16 cellular contexts compared by ENCODE assay signal in the genomic region with DNA sequence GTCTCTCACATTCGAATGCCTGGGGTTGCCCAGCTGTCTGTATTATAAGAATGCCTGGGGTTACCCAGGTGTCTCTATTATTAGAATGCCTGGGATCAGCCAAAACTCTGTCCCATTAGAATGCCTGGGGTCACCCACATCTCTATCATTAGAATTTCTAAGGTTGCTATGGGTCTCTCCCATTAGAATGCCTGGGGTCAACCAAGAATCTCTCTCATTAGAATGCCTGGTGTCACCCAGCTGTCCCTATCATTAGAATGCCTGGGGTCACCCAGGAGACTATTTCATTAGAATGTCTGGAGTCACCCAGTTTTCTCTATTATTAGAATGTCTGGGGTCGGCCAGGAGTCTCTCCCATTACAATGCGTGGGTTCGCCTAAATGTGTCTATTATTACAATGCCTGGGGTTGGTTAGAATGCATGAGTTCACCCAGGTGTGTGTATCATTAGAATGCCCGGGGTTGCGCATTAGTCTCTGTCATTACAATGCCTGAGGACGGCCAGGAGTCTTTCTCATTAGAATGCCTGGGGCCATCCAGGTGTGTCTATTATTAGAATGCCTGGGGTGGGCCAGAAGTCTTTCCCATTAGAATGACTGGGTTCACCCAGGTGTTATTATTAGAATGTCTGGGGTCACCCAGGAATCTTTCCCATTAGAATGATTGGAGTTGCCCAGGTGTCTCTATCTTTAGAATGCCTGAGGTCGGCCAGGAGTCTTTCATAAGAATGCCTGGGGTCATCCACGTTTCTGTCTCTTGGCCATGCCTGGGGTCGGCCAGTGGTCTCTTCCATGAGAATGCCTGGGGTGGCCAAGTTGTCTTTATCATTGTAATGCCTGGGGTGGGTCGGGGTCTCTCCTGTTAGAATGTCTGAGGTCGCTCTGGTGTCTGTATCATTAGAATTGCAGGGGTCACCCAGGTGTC.
"Had no signal": no experiment of that assay in that cellular context is flagged by ENCODE, and none has a peak within 500 bp of the region (broad histone marks: within the 10 kb centered on the region; RNA-seq: fewer than 3 reads in every experiment).

No MANE protein-coding gene starts in this region.

- ATAC-seq: esophagus mucosa; heart left ventricle; left lobe of liver; psoas muscle; stimulated activated naive CD8-positive, alpha-beta T cell treated with anti-CD3 and anti-CD28 coated beads, Interleukin-15, Interleukin-2, amounts not matched to agents 100 U/mL and 50 U/mL, for 24 hours had no signal

- DNase-seq: central memory CD4-positive, alpha-beta T cell; effector memory CD4-positive, alpha-beta T cell; heart left ventricle; hypothalamus; islet precursor cell; mammary epithelial cell; naive B cell; psoas muscle; retina; sigmoid colon; small intestine; stimulated activated CD4-positive, alpha-beta T cell treated with anti-CD3 and anti-CD28 coated beads, Interleukin-2, amount 100 ng/mL, for 48 hours; stimulated activated naive CD8-positive, alpha-beta T cell treated with anti-CD3 and anti-CD28 coated beads, Interleukin-15, Interleukin-2, amounts not matched to agents 100 U/mL and 50 U/mL, for 24 hours had no signal

- H3K36me3 Mint-ChIP-seq: naive B cell had no signal

- H3K4me1 Mint-ChIP-seq: nephron had no signal

- H3K4me3 Mint-ChIP-seq: naive B cell, nephron had no signal

- H3K27ac Mint-ChIP-seq: naive B cell, nephron had no signal
